19 cellular contexts compared by ENCODE assay signal in the genomic region with DNA sequence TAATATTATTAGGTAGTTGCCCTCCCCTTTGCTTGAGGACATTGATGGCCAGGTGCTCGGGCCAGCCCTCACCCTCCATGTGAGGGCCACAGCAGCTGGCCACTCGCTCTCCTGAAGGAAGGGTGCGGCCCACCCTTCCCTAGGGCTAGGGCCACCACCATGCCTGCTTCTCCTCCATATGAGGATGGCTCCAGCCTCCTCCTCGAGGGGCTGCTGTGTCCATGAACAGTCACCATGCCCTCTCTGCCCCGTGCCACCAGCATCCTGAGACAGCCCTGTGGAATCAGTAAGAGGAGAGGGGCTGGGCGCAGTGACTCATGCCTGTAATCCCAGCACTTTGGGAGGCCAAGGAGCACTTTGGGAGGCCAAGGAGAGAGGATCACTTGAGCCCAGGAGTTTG. TPM values are rescaled to one million over a fixed set of nuclear protein-coding genes. Genes with fewer than 3 reads are reported as not detected.
DNase-seq lines count a peak whose midpoint lies in the region; ATAC-seq and TF ChIP-seq lines count a peak whose summit lies in the region.
"Had no signal": no experiment of that assay in that cellular context is flagged by ENCODE, and none has a peak within 500 bp of the region (broad histone marks: within the 10 kb centered on the region; RNA-seq: fewer than 3 reads in every experiment).

No MANE protein-coding gene starts in this region.

- H3K4me3 ChIP-seq in esophagus squamous epithelium (no peak overlapping the region), trophoblast cell (ENCODE audit: low read depth, low read length) (no peak overlapping the region), uterus (no peak overlapping the region), ovary (no peak overlapping the region)

- no peak overlapping the region for H2BK120ac ChIP-seq in trophoblast cell (ENCODE audit: insufficient read depth, low read length, poor library complexity)

- H3K4me2 ChIP-seq in trophoblast cell (ENCODE audit: low read length): no peak overlapping the region

- H3K4ac ChIP-seq in trophoblast cell (ENCODE audit: low read depth, low read length): no peak overlapping the region

- H3K27ac Mint-ChIP-seq in activated naive CD8-positive, alpha-beta T cell treated with anti-CD3 and anti-CD28 coated beads for 36 hours: peak overlapping the region; percentile 38
- no peak overlapping the region for H3K27ac Mint-ChIP-seq in activated naive CD8-positive, alpha-beta T cell treated with anti-CD3 and anti-CD28 coated beads, Interleukin-2, amount 50 U/mL, for 24 hours
- H3K27ac Mint-ChIP-seq: stimulated activated naive CD8-positive, alpha-beta T cell treated with anti-CD3 and anti-CD28 coated beads, Interleukin-15, Interleukin-2, amounts not matched to agents 100 ng/mL and 50 ng/mL, for 24 hours had no signal

- DNase-seq in activated naive CD8-positive, alpha-beta T cell treated with anti-CD3 and anti-CD28 coated beads for 36 hours: no peak
- DNase-seq in activated naive CD8-positive, alpha-beta T cell treated with anti-CD3 and anti-CD28 coated beads, Interleukin-2, amount 50 U/mL, for 24 hours: no peak
- DNase-seq in esophagus squamous epithelium (lab: John Stamatoyannopoulos, UW) (no peak), trophoblast cell (peak; percentile 72 to 74), uterus (no peak), ovary (no peak)
- no peak for DNase-seq in central memory CD4-positive, alpha-beta T cell
- DNase-seq: DMS153; effector memory CD8-positive, alpha-beta T cell; mesendoderm; NCI-H2171; NCI-H774; T-helper 9 cell had no signal

- no peak for TF ChIP-seq EP300 in ovary (IDR thresholded peaks at IDR 0.05)

- H3K27ac ChIP-seq in esophagus squamous epithelium (peak overlapping the region in 3 of 4 donors; percentile 38 to 62 (median 59)), trophoblast cell (ENCODE audit: low read depth, low read length) (no peak overlapping the region), uterus (peak overlapping the region; percentile 47 to 70), ovary (no peak overlapping the region)

- no peak overlapping the region for H3K23ac ChIP-seq in trophoblast cell (ENCODE audit: low read length)

- ATAC-seq in activated naive CD8-positive, alpha-beta T cell treated with anti-CD3 and anti-CD28 coated beads, Interleukin-2, amount 50 U/mL, for 24 hours: no peak
- ATAC-seq in GM19395 (IDR thresholded peaks at IDR 0.05; ENCODE audit: unreplicated experiment): no peak
- ATAC-seq: Panc1 had no signal

- no peak overlapping the region for H2BK5ac ChIP-seq in trophoblast cell (ENCODE audit: low read depth, low read length, poor library complexity)

- peaks cover 11 to 86% (median 32%) of the 10 kb centered on the region in 3 donors for H3K4me1 ChIP-seq in esophagus squamous epithelium
- peaks cover 12 to 17% of the 10 kb centered on the region in 2 experiments for H3K4me1 ChIP-seq in trophoblast cell (ENCODE audit: control insufficient read depth in 1 of 2, insufficient read depth in 2 of 2, low read length in 2 of 2)
- peaks cover 0 to 14% of the 10 kb centered on the region in 2 donors for H3K4me1 ChIP-seq in uterus
- H3K4me1 ChIP-seq in ovary (ENCODE audit: insufficient read depth): no peaks in the 10 kb centered on the region

- WGBS in esophagus squamous epithelium, 2 donors: 83% methylated on average over 3 of the region's 6 CpGs; no CpG with 5 or more reads in 1 of the 2 donors
- WGBS in trophoblast cell (ENCODE audit: extremely low coverage, insufficient coverage, insufficient read length): no CpG with 5 or more reads among the region's 6 CpGs
- WGBS in ovary, 3 donors: 90 to 96% (median 90%) methylated on average over 6 of the region's 6 CpGs

- H2BK12ac ChIP-seq in trophoblast cell (ENCODE audit: low read length): no peak overlapping the region

- H3K36me3 Mint-ChIP-seq in activated naive CD8-positive, alpha-beta T cell treated with anti-CD3 and anti-CD28 coated beads for 36 hours: no peaks in the 10 kb centered on the region
- H3K36me3 Mint-ChIP-seq in activated naive CD8-positive, alpha-beta T cell treated with anti-CD3 and anti-CD28 coated beads, Interleukin-2, amount 50 U/mL, for 24 hours (ENCODE audit: low read depth): no peaks in the 10 kb centered on the region

- H3K18ac ChIP-seq in trophoblast cell (ENCODE audit: low read length): no peak overlapping the region

- TF ChIP-seq POLR2A in esophagus squamous epithelium (IDR thresholded peaks at IDR 0.05): no peak
- no peak for TF ChIP-seq POLR2A in uterus (IDR thresholded peaks at IDR 0.05)
- TF ChIP-seq POLR2A in ovary (IDR thresholded peaks at IDR 0.05): no peak

- no peaks in the 10 kb centered on the region for H3K27me3 Mint-ChIP-seq in activated naive CD8-positive, alpha-beta T cell treated with anti-CD3 and anti-CD28 coated beads for 36 hours
- H3K27me3 Mint-ChIP-seq in activated naive CD8-positive, alpha-beta T cell treated with anti-CD3 and anti-CD28 coated beads, Interleukin-2, amount 50 U/mL, for 24 hours: no peaks in the 10 kb centered on the region
- H3K27me3 Mint-ChIP-seq: stimulated activated naive CD8-positive, alpha-beta T cell treated with anti-CD3 and anti-CD28 coated beads, Interleukin-15, Interleukin-2, amounts not matched to agents 100 ng/mL and 50 ng/mL, for 24 hours had no signal

- H2AK5ac ChIP-seq in trophoblast cell (ENCODE audit: low read length): peak overlapping the region; percentile 46

- no peak overlapping the region for H3K14ac ChIP-seq in trophoblast cell (ENCODE audit: low read length)

- no peak overlapping the region for H4K91ac ChIP-seq in trophoblast cell (ENCODE audit: low read depth, low read length)

- intact Hi-C loops in esophagus squamous epithelium (cut with DNase I): no loop called here
- intact Hi-C loops in uterus (cut with DNase I; ENCODE audit: low total_unique reads): no loop called here
- intact Hi-C loops in ovary (cut with DNase I): loop anchor here in 1 of 4 donors (10.0 kb wide), 1 partner anchor 114 kb away; a partner anchor contains a TSS

- no peaks in the 10 kb centered on the region for H3K9me3 Mint-ChIP-seq in activated naive CD8-positive, alpha-beta T cell treated with anti-CD3 and anti-CD28 coated beads for 36 hours
- H3K9me3 Mint-ChIP-seq in activated naive CD8-positive, alpha-beta T cell treated with anti-CD3 and anti-CD28 coated beads, Interleukin-2, amount 50 U/mL, for 24 hours: no peaks in the 10 kb centered on the region
- H3K9me3 Mint-ChIP-seq: central memory CD8-positive, alpha-beta T cell; effector memory CD8-positive, alpha-beta T cell; stimulated activated naive CD8-positive, alpha-beta T cell treated with anti-CD3 and anti-CD28 coated beads, Interleukin-15, Interleukin-2, amounts not matched to agents 100 ng/mL and 50 ng/mL, for 24 hours had no signal

- H3K9me3 ChIP-seq in esophagus squamous epithelium (no peaks in the 10 kb centered on the region), trophoblast cell (ENCODE audit: insufficient read depth, low read depth, low read length) (peaks cover 1% of the 10 kb centered on the region), uterus (no peaks in the 10 kb centered on the region), ovary (no peaks in the 10 kb centered on the region)

- H3K27me3 ChIP-seq in esophagus squamous epithelium (no peaks in the 10 kb centered on the region), trophoblast cell (ENCODE audit: insufficient read depth, low read length) (no peaks in the 10 kb centered on the region), uterus (no peaks in the 10 kb centered on the region), ovary (no peaks in the 10 kb centered on the region)

- no peaks in the 10 kb centered on the region for H3K79me2 ChIP-seq in trophoblast cell (ENCODE audit: control insufficient read depth, insufficient read depth, low read length, poor library complexity)

- no peak overlapping the region for H4K8ac ChIP-seq in trophoblast cell (ENCODE audit: low read depth, low read length)

- no peak overlapping the region for H3K4me3 Mint-ChIP-seq in activated naive CD8-positive, alpha-beta T cell treated with anti-CD3 and anti-CD28 coated beads for 36 hours
- H3K4me3 Mint-ChIP-seq in activated naive CD8-positive, alpha-beta T cell treated with anti-CD3 and anti-CD28 coated beads, Interleukin-2, amount 50 U/mL, for 24 hours: no peak overlapping the region
- H3K4me3 Mint-ChIP-seq: central memory CD8-positive, alpha-beta T cell; stimulated activated naive CD8-positive, alpha-beta T cell treated with anti-CD3 and anti-CD28 coated beads, Interleukin-15, Interleukin-2, amounts not matched to agents 100 ng/mL and 50 ng/mL, for 24 hours had no signal

- peaks cover 15% of the 10 kb centered on the region for H3K4me1 Mint-ChIP-seq in activated naive CD8-positive, alpha-beta T cell treated with anti-CD3 and anti-CD28 coated beads for 36 hours
- H3K4me1 Mint-ChIP-seq in activated naive CD8-positive, alpha-beta T cell treated with anti-CD3 and anti-CD28 coated beads, Interleukin-2, amount 50 U/mL, for 24 hours: peaks cover 8% of the 10 kb centered on the region

- no peak for TF ChIP-seq CTCF in esophagus squamous epithelium (IDR thresholded peaks at IDR 0.05)
- TF ChIP-seq CTCF in uterus (IDR thresholded peaks at IDR 0.05): no peak
- no peak for TF ChIP-seq CTCF in ovary (IDR thresholded peaks at IDR 0.05)

- H3K36me3 ChIP-seq in esophagus squamous epithelium: no peaks in the 10 kb centered on the region
- H3K36me3 ChIP-seq in trophoblast cell (ENCODE audit: control insufficient read depth in 1 of 2, insufficient read depth in 2 of 2, low read length in 2 of 2): no peaks in the 10 kb centered on the region
- H3K36me3 ChIP-seq in uterus: no peaks in the 10 kb centered on the region
- no peaks in the 10 kb centered on the region for H3K36me3 ChIP-seq in ovary

- H3K79me1 ChIP-seq in trophoblast cell (ENCODE audit: low read length): no peaks in the 10 kb centered on the region

- no peak overlapping the region for H4K12ac ChIP-seq in trophoblast cell (ENCODE audit: low read depth, low read length)

- no peak overlapping the region for H3K9ac ChIP-seq in trophoblast cell (ENCODE audit: low read length)

- no peak overlapping the region for H2AFZ ChIP-seq in trophoblast cell (ENCODE audit: insufficient read depth, low read length, poor library complexity)

RNA-seq across cellular contexts. Expression of a gene that starts 2.4 kb away (rescaled TPM):
- not detected for total RNA-seq in activated naive CD8-positive, alpha-beta T cell treated with anti-CD3 and anti-CD28 coated beads for 36 hours
- total RNA-seq in esophagus squamous epithelium (not detected), uterus (under 1 TPM in 1 of 4 donors, not detected in 3; 0.41 TPM), ovary (not detected)
- polyA plus RNA-seq in trophoblast cell (2013): 0.25 and 0.33 TPM in 2 replicates
- polyA plus RNA-seq in ovary: under 1 TPM in 1 of 2 donors, not detected in 1; 0.18 TPM
- total RNA-seq: LHCN-M2 had no signal
- polyA plus RNA-seq: neural cell had no signal

RNA-seq across cellular contexts. Expression of a gene that starts 27.0 kb away (rescaled TPM):
- total RNA-seq in activated naive CD8-positive, alpha-beta T cell treated with anti-CD3 and anti-CD28 coated beads for 36 hours: 10 to 100 TPM; 14.6 to 15.8 TPM
- total RNA-seq in esophagus squamous epithelium (10 to 100 TPM in 1 of 4 donors, 1 to 10 TPM in 3; 2.4 to 29.6 (median 5.9) TPM), uterus (100 to 1,000 TPM in 1 of 4 donors, 10 to 100 TPM in 3; 15.8 to 298 (median 66.2) TPM), ovary (10 to 100 TPM in 4 of 7 donors, 1 to 10 TPM in 3; 3.8 to 70.4 (median 19.1) TPM)
- polyA plus RNA-seq in trophoblast cell (2013): 14.6 and 16.2 TPM in 2 replicates
- polyA plus RNA-seq in ovary: 10 to 100 TPM; 12.7 to 31.0 TPM
- polyA plus RNA-seq: neural cell had no signal

RNA-seq across cellular contexts. Expression of a gene that starts 53.0 kb away (rescaled TPM):
- 1 to 10 TPM; 3.9 to 4.4 TPM for total RNA-seq in activated naive CD8-positive, alpha-beta T cell treated with anti-CD3 and anti-CD28 coated beads for 36 hours
- 10 to 100 TPM in 1 of 4 donors, 1 to 10 TPM in 3; 3.3 to 10.5 (median 5.9) TPM for total RNA-seq in esophagus squamous epithelium
- polyA plus RNA-seq in trophoblast cell (2013): 5.4 and 6.1 TPM in 2 replicates
- total RNA-seq in uterus: 10 to 100 TPM in 2 of 4 donors, 1 to 10 TPM in 2; 5.9 to 27.2 (median 11.1) TPM
- 1 to 10 TPM; 6.1 to 9.8 (median 6.9) TPM for total RNA-seq in ovary
- polyA plus RNA-seq in ovary: 1 to 10 TPM; 5.1 to 8.5 TPM

Comparison
In these comparisons a context has a peak if more than half of its experiments do, and no peak if none do; other contexts are left out.
1. DNase-seq: peak in trophoblast cell (2 of 2); none in activated naive CD8-positive, alpha-beta T cell treated with anti-CD3 and anti-CD28 coated beads for 36 hours (single experiment), activated naive CD8-positive, alpha-beta T cell treated with anti-CD3 and anti-CD28 coated beads, Interleukin-2, amount 50 U/mL, for 24 hours (single experiment), esophagus squamous epithelium (single experiment), uterus (0 of 2), ovary (0 of 5) and central memory CD4-positive, alpha-beta T cell (single experiment).
2. H3K27ac ChIP-seq: peak in esophagus squamous epithelium (3 of 4) and uterus (2 of 2); none in trophoblast cell (single experiment) and ovary (0 of 2).